1 cellular context compared by ENCODE assay signal in the genomic region with DNA sequence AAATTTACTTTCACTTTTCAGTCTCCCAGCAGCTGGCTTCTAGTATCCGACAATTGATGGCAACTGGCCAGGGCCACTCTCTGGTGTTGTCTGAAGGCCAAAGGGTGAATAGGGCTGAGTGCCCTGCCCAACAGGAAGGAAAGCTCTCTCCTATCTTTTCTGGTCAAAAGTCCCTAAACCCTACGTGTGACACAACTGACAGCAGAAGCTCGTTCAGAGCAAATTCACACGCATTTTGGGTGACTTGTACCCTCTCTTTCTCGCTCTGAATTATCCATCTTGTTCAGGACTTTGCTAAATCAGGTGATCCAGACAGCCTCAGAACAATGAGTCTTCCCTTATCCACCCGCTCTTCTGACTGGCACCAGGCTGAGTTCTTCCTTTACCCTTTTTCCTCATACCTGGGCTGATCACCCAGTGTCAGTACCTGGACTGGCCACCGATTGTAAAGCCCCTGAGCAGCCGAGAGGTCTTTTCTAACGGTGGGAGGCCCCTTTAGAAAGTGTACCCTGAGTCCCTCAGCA.
TF ChIP-seq lines count a peak whose summit lies in the region.
"Not testable (repeated sequence)": the region's sequence is repeated elsewhere in the genome, so short reads cannot be mapped to it uniquely, and the experiment has no call there.

No MANE protein-coding gene starts in this region.

TF ChIP-seq in HepG2, 621 proteins besides CTCF, POLR2A, EP300 and RAD21:
- TF ChIP-seq SAP130 (CRISPR knock-in tag; IDR thresholded peaks at IDR 0.05; ENCODE audit: low read depth), result peak; percentile 54; the same call in 1 of the 2 replicates
- peak; percentile 53; the same call in 1 of the 2 replicates for TF ChIP-seq TFAP4 (IDR thresholded peaks at IDR 0.05; ENCODE audit: borderline replicate concordance, low read depth)
- peak; percentile 49 for TF ChIP-seq BCL6 (CRISPR knock-in tag; IDR thresholded peaks at IDR 0.05)
- 0 out of 2 replicates have a peak, but pooled peaks have one; percentile 40 for TF ChIP-seq ELF3 (CRISPR knock-in tag; IDR thresholded peaks at IDR 0.05)
- TF ChIP-seq RXRB (CRISPR knock-in tag; IDR thresholded peaks at IDR 0.05; ENCODE audit: borderline replicate concordance), result 0 out of 2 replicates have a peak, but pooled peaks have one; percentile 54
- TF ChIP-seq RARA (CRISPR knock-in tag; IDR thresholded peaks at IDR 0.05), result peak; percentile 73
- TF ChIP-seq NR2F1 (CRISPR knock-in tag; IDR thresholded peaks at IDR 0.05), result 0 out of 4 replicates have a peak, but pooled peaks of 1 of the 2 experiments have one; percentile 17
- peak; percentile 47; the same call in 1 of the 2 replicates for TF ChIP-seq SP5 (CRISPR knock-in tag; IDR thresholded peaks at IDR 0.05; ENCODE audit: borderline replicate concordance, low read depth)
- TF ChIP-seq SOX5 (CRISPR knock-in tag; IDR thresholded peaks at IDR 0.05; ENCODE audit: borderline replicate concordance), result peak; percentile 68; the same call in 1 of the 2 replicates
- TF ChIP-seq NR2F6 (IDR thresholded peaks at IDR 0.05), result peak; percentile 15; the same call in 1 of the 2 replicates
- 0 out of 2 replicates have a peak, but pooled peaks have one; percentile 12 for TF ChIP-seq NR2F6 (CRISPR knock-in tag; IDR thresholded peaks at IDR 0.05)
- TF ChIP-seq MLX (CRISPR knock-in tag; IDR thresholded peaks at IDR 0.05), result 0 out of 2 replicates have a peak, but pooled peaks have one; percentile 31
- TF ChIP-seq HDAC2 (CRISPR knock-in tag; IDR thresholded peaks at IDR 0.05), result 0 out of 2 replicates have a peak, but pooled peaks have one; percentile 19
- TF ChIP-seq HNF4A (CRISPR knock-in tag; IDR thresholded peaks at IDR 0.05), result peak; percentile 42
- TF ChIP-seq PPARG (CRISPR knock-in tag; conservative IDR thresholded peaks at IDR 0.05), result peak; percentile 66; the same call in 1 of the 2 replicates
- TF ChIP-seq, protein P1, sequence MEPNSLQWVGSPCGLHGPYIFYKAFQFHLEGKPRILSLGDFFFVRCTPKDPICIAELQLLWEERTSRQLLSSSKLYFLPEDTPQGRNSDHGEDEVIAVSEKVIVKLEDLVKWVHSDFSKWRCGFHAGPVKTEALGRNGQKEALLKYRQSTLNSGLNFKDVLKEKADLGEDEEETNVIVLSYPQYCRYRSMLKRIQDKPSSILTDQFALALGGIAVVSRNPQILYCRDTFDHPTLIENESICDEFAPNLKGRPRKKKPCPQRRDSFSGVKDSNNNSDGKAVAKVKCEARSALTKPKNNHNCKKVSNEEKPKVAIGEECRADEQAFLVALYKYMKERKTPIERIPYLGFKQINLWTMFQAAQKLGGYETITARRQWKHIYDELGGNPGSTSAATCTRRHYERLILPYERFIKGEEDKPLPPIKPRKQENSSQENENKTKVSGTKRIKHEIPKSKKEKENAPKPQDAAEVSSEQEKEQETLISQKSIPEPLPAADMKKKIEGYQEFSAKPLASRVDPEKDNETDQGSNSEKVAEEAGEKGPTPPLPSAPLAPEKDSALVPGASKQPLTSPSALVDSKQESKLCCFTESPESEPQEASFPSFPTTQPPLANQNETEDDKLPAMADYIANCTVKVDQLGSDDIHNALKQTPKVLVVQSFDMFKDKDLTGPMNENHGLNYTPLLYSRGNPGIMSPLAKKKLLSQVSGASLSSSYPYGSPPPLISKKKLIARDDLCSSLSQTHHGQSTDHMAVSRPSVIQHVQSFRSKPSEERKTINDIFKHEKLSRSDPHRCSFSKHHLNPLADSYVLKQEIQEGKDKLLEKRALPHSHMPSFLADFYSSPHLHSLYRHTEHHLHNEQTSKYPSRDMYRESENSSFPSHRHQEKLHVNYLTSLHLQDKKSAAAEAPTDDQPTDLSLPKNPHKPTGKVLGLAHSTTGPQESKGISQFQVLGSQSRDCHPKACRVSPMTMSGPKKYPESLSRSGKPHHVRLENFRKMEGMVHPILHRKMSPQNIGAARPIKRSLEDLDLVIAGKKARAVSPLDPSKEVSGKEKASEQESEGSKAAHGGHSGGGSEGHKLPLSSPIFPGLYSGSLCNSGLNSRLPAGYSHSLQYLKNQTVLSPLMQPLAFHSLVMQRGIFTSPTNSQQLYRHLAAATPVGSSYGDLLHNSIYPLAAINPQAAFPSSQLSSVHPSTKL (CRISPR knock-in tag; IDR thresholded peaks at IDR 0.05), result peak; percentile 47; the same call in 1 of the 2 replicates
- not testable (repeated sequence) for TF ChIP-seq SOX13 (IDR thresholded peaks at IDR 0.05)
- TF ChIP-seq SOX13 (CRISPR knock-in tag; conservative IDR thresholded peaks at IDR 0.05 in 1 of 2, IDR thresholded peaks at IDR 0.05 in 1 of 2), result peak in 1 of 2 experiments; percentile 83; a peak in 2 of 4 replicates
- TF ChIP-seq ETV5 (CRISPR knock-in tag; IDR thresholded peaks at IDR 0.05; ENCODE audit: borderline replicate concordance), result peak; percentile 51; the same call in 1 of the 2 replicates
